17 cellular contexts compared by ENCODE assay signal in the genomic region with DNA sequence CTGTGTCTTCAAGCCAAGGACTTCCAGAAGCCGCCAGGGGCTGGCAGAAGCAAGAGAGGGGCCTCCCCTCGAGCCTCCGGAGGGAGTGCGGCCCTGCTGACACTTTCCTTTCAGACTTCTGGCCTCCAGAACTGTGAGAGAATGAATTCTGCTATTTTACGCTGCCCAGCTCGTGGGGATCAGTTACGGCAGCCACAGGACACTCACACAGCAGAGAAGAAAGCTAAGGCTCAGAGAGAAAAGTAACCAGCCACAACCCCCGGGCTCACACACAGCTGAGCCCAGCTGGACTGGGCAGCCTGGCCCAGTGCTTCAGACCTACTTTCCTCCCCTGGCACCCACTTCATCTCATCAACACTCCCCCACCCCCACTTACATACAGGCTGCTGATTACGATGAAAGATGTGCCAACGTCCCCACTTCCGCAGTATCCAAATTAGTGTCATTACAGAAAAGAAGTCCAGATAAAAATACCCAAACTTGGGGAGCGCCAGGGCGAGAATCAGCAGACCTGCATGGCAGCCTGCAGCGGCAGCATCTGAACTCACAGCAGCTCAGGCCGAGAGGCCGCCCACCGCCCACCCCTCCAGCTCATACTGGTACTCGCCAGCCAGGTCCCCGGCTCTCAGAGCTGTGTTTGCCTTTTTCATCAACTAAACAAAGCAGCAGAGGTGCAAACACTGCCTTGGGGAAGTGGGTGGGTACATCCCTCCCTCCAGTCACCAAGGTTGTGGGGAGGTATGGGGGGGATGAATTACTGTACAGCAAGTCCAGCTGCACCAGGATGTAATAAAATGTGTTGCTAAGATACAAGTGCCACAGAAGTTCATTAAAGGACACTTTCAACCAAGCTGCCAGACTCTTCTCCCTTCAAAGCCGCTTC. TPM values are rescaled to one million over a fixed set of nuclear protein-coding genes. Genes with fewer than 3 reads are reported as not detected.
DNase-seq lines count a peak whose midpoint lies in the region; ATAC-seq and TF ChIP-seq lines count a peak whose summit lies in the region.
"Had no signal": no experiment of that assay in that cellular context is flagged by ENCODE, and none has a peak within 500 bp of the region (broad histone marks: within the 10 kb centered on the region; RNA-seq: fewer than 3 reads in every experiment).

No MANE protein-coding gene starts in this region.

- peaks cover 42% of the 10 kb centered on the region; the same call in 1 of the 2 replicates for H3K4me1 ChIP-seq in GM23338 (ENCODE audit: insufficient read depth)
- H3K4me1 ChIP-seq: upper lobe of right lung had no signal

- H3F3A ChIP-seq in GM23338 (replicated peaks; ENCODE audit: low read depth) = peaks cover 27% of the 10 kb centered on the region

- H3K4me2 ChIP-seq in GM23338 = no peak overlapping the region; the same call in 1 of the 2 replicates

- CTCF ChIA-PET in activated CD8-positive, alpha-beta T cell treated with anti-CD3 and anti-CD28 coated beads, Interleukin-2, amount 10 ng/mL, durations not matched to agents 7 days and 5 days (lab: Charles Lee) = no interaction called here

- no peak overlapping the region for H2AFZ ChIP-seq in GM23338

- DNase-seq in COLO668 (lab: John Stamatoyannopoulos, UW; ENCODE audit: unreplicated experiment) (peak; percentile 74), GM23338 (ENCODE audit: low spot score) (no peak), NCI-H2196 treated with DMSO at 0.1 percent for 48 hours (lab: John Stamatoyannopoulos, UW; ENCODE audit: unreplicated experiment) (peak; percentile 23), chondrocyte (ENCODE audit: low spot score) (no peak), GM13977 (ENCODE audit: low spot score) (no peak)
- DNase-seq in activated CD4-positive, alpha-beta T cell treated with anti-CD3 and anti-CD28 coated beads, Interleukin-2, amount 50 U/mL, for 4 hours = no peak
- DNase-seq in activated CD8-positive, alpha-beta T cell treated with anti-CD3 and anti-CD28 coated beads, Interleukin-2, amount 10 ng/mL, durations not matched to agents 7 days and 5 days = no peak
- DNase-seq: activated CD4-positive, alpha-beta T cell treated with anti-CD3 and anti-CD28 coated beads for 48 hours; activated CD8-positive, alpha-beta memory T cell treated with anti-CD3 and anti-CD28 coated beads, Interleukin-2, amount 50 U/mL, for 48 hours; activated naive CD8-positive, alpha-beta T cell treated with anti-CD3 and anti-CD28 coated beads, Interleukin-2, amount 10 ng/mL, durations not matched to agents 7 days and 5 days; CD8-positive, alpha-beta T cell; NCI-H226; stimulated activated CD4-positive, alpha-beta T cell treated with anti-CD3 and anti-CD28 coated beads, Interleukin-12 subunit alpha, Interleukin-12 subunit beta, amount 100 ng/mL, for 4 hours; upper lobe of right lung had no signal

- H3K4me3 ChIP-seq in GM23338 = no peak overlapping the region
- H3K4me3 ChIP-seq: K562, upper lobe of right lung had no signal

- peak overlapping the region; percentile 69; the same call in 1 of the 2 replicates for H3K27ac ChIP-seq in GM23338 (ENCODE audit: low read depth)
- H3K27ac ChIP-seq: upper lobe of right lung had no signal

- ATAC-seq in GM23338 (no peak), GM19035 (IDR thresholded peaks at IDR 0.05; ENCODE audit: unreplicated experiment) (no peak)
- no peak for ATAC-seq in activated CD8-positive, alpha-beta T cell treated with anti-CD3 and anti-CD28 coated beads, Interleukin-2, amount 10 ng/mL, durations not matched to agents 7 days and 5 days
- ATAC-seq: CD8-positive, alpha-beta T cell; K562; upper lobe of right lung had no signal

- peaks cover 91% of the 10 kb centered on the region for H4K20me1 ChIP-seq in GM23338 (replicated peaks; ENCODE audit: insufficient read depth)

- peaks cover 24% of the 10 kb centered on the region for H3K27me3 Mint-ChIP-seq in GM23338 (ENCODE audit: insufficient read depth, low read depth, poor library complexity)
- H3K27me3 Mint-ChIP-seq in chondrocyte (ENCODE audit: low read depth) = peaks cover 6% of the 10 kb centered on the region
- peaks cover 5% of the 10 kb centered on the region for H3K27me3 Mint-ChIP-seq in activated CD8-positive, alpha-beta T cell treated with anti-CD3 and anti-CD28 coated beads, Interleukin-2, amount 10 ng/mL, durations not matched to agents 7 days and 5 days (ENCODE audit: low read depth)
- H3K27me3 Mint-ChIP-seq: activated naive CD8-positive, alpha-beta T cell treated with anti-CD3 and anti-CD28 coated beads, Interleukin-2, amount 10 ng/mL, durations not matched to agents 7 days and 5 days had no signal

- TF ChIP-seq CTCF in GM23338 (conservative IDR thresholded peaks at IDR 0.05; ENCODE audit: low read depth in 2 of 2) (no peak), chondrocyte (IDR thresholded peaks at IDR 0.05) (no peak), GM13977 (IDR thresholded peaks at IDR 0.05; ENCODE audit: extremely low read depth, insufficient read depth, missing control alignments) (no peak)

- H3K36me3 Mint-ChIP-seq in GM23338 (ENCODE audit: low read depth) = peaks cover 51% of the 10 kb centered on the region
- H3K36me3 Mint-ChIP-seq in chondrocyte (ENCODE audit: low read depth) = no peaks in the 10 kb centered on the region
- no peaks in the 10 kb centered on the region for H3K36me3 Mint-ChIP-seq in activated CD8-positive, alpha-beta T cell treated with anti-CD3 and anti-CD28 coated beads, Interleukin-2, amount 10 ng/mL, durations not matched to agents 7 days and 5 days (ENCODE audit: low read depth)
- H3K36me3 Mint-ChIP-seq: activated naive CD8-positive, alpha-beta T cell treated with anti-CD3 and anti-CD28 coated beads, Interleukin-2, amount 10 ng/mL, durations not matched to agents 7 days and 5 days; CD8-positive, alpha-beta T cell; memory B cell had no signal

- H3K4me3 Mint-ChIP-seq in GM23338 (no peak overlapping the region), chondrocyte (ENCODE audit: unreplicated experiment) (no peak overlapping the region)
- H3K4me3 Mint-ChIP-seq in activated CD8-positive, alpha-beta T cell treated with anti-CD3 and anti-CD28 coated beads, Interleukin-2, amount 10 ng/mL, durations not matched to agents 7 days and 5 days = no peak overlapping the region
- H3K4me3 Mint-ChIP-seq: activated naive CD8-positive, alpha-beta T cell treated with anti-CD3 and anti-CD28 coated beads, Interleukin-2, amount 10 ng/mL, durations not matched to agents 7 days and 5 days; CD8-positive, alpha-beta T cell; memory B cell had no signal

- POLR2A ChIA-PET in activated CD8-positive, alpha-beta T cell treated with anti-CD3 and anti-CD28 coated beads, Interleukin-2, amount 10 ng/mL, durations not matched to agents 7 days and 5 days (lab: Charles Lee) = no interaction called here

- H3K9me3 Mint-ChIP-seq in GM23338 (no peaks in the 10 kb centered on the region), chondrocyte (ENCODE audit: low read depth) (peaks cover 4% of the 10 kb centered on the region)
- H3K9me3 Mint-ChIP-seq in activated CD8-positive, alpha-beta T cell treated with anti-CD3 and anti-CD28 coated beads, Interleukin-2, amount 10 ng/mL, durations not matched to agents 7 days and 5 days (ENCODE audit: insufficient read depth) = no peaks in the 10 kb centered on the region
- H3K9me3 Mint-ChIP-seq: activated naive CD8-positive, alpha-beta T cell treated with anti-CD3 and anti-CD28 coated beads, Interleukin-2, amount 10 ng/mL, durations not matched to agents 7 days and 5 days; CD8-positive, alpha-beta T cell; memory B cell had no signal

- peak overlapping the region; percentile 51 for H3K27ac Mint-ChIP-seq in GM23338
- peak overlapping the region; percentile 13 for H3K27ac Mint-ChIP-seq in chondrocyte (ENCODE audit: unreplicated experiment)
- H3K27ac Mint-ChIP-seq in activated CD8-positive, alpha-beta T cell treated with anti-CD3 and anti-CD28 coated beads, Interleukin-2, amount 10 ng/mL, durations not matched to agents 7 days and 5 days = no peak overlapping the region
- H3K27ac Mint-ChIP-seq: activated naive CD8-positive, alpha-beta T cell treated with anti-CD3 and anti-CD28 coated beads, Interleukin-2, amount 10 ng/mL, durations not matched to agents 7 days and 5 days; CD8-positive, alpha-beta T cell; memory B cell had no signal

- H3K4me1 Mint-ChIP-seq in GM23338 = peaks cover 52% of the 10 kb centered on the region
- no peaks in the 10 kb centered on the region for H3K4me1 Mint-ChIP-seq in chondrocyte (ENCODE audit: low read depth)
- H3K4me1 Mint-ChIP-seq in activated CD8-positive, alpha-beta T cell treated with anti-CD3 and anti-CD28 coated beads, Interleukin-2, amount 10 ng/mL, durations not matched to agents 7 days and 5 days (ENCODE audit: low read depth) = peaks cover 6% of the 10 kb centered on the region
- H3K4me1 Mint-ChIP-seq: activated naive CD8-positive, alpha-beta T cell treated with anti-CD3 and anti-CD28 coated beads, Interleukin-2, amount 10 ng/mL, durations not matched to agents 7 days and 5 days; memory B cell had no signal

- H3K27me3 ChIP-seq in GM23338 (ENCODE audit: insufficient read depth) = no peaks in the 10 kb centered on the region

- in situ Hi-C loops in GM13977 (cut with MboI; ENCODE audit: low pct_unique_long_range_greater_than_20kb, low sequenced_read_pairs, unreplicated experiment) = no loop called here

- peaks cover 12% of the 10 kb centered on the region; the same call in 1 of the 2 replicates for H3K36me3 ChIP-seq in GM23338 (ENCODE audit: insufficient read depth)
- H3K36me3 ChIP-seq: upper lobe of right lung had no signal

- peaks cover 99% of the 10 kb centered on the region for H3K79me2 ChIP-seq in GM23338 (replicated peaks; ENCODE audit: insufficient read depth)

- no peaks in the 10 kb centered on the region for H3K9me2 ChIP-seq in GM23338 (ENCODE audit: insufficient read depth)

RNA-seq across cellular contexts. Expression of a gene that starts 15.2 kb away (rescaled TPM):
- 127 and 149 TPM in 2 replicates for total RNA-seq in GM23338 (2014; rRNA removed; shearing (Covaris generic))
- 16.5 and 20.6 TPM in 2 replicates for polyA plus RNA-seq in GM23338 (2016; fragmentation: Nextera tagmentation; extraction: Ambion mirVana)
- total RNA-seq in chondrocyte = 0.54 to 3.0 TPM (median 0.82 TPM) in 3 replicates
- total RNA-seq in activated CD8-positive, alpha-beta T cell treated with anti-CD3 and anti-CD28 coated beads, Interleukin-2, amount 10 ng/mL, durations not matched to agents 7 days and 5 days = under 1 TPM in 1 of 2 experiments, not detected in 1; 0.68 TPM
- total RNA-seq: activated naive CD8-positive, alpha-beta T cell treated with anti-CD3 and anti-CD28 coated beads, Interleukin-2, amount 10 ng/mL, durations not matched to agents 7 days and 5 days; CD8-positive, alpha-beta T cell; K562 had no signal

Comparison
In these comparisons a context has a peak if more than half of its experiments do, and no peak if none do; other contexts are left out.
1. DNase-seq: peak in COLO668 (single experiment) and NCI-H2196 treated with DMSO at 0.1 percent for 48 hours (single experiment); none in GM23338 (single experiment), chondrocyte (single experiment), activated CD4-positive, alpha-beta T cell treated with anti-CD3 and anti-CD28 coated beads, Interleukin-2, amount 50 U/mL, for 4 hours (0 of 2), GM13977 (single experiment) and activated CD8-positive, alpha-beta T cell treated with anti-CD3 and anti-CD28 coated beads, Interleukin-2, amount 10 ng/mL, durations not matched to agents 7 days and 5 days (single experiment).
2. RNA of a gene that starts 15.2 kb away (total RNA-seq): 127 to 149 TPM in GM23338; 0.54 to 3.0 TPM in chondrocyte and 0.68 TPM in activated CD8-positive, alpha-beta T cell treated with anti-CD3 and anti-CD28 coated beads, Interleukin-2, amount 10 ng/mL, durations not matched to agents 7 days and 5 days; every median in the first group is over 10 times any median in the second.